ENCODE assay signal across 13 cellular contexts in genomic region chr16:31842864-31843263, GRCh38. TPM values are rescaled to one million over a fixed set of nuclear protein-coding genes. Genes with fewer than 3 reads are reported as not detected.
A peak's percentile ranks its signal among the peaks of the same experiment; 100 is the strongest.
DNase-seq lines count a peak whose midpoint lies in the region; TF ChIP-seq lines count a peak whose summit lies in the region.
"Had no signal": no experiment of that assay in that cellular context is flagged by ENCODE, and none has a peak within 500 bp of the region (broad histone marks: within the 10 kb centered on the region; RNA-seq: fewer than 3 reads in every experiment).

No MANE protein-coding gene starts in this region.

- peaks cover 93% of the 10 kb centered on the region for H3K9me3 Mint-ChIP-seq in nephron progenitor cell

- no peaks in the 10 kb centered on the region for H3K4me1 Mint-ChIP-seq in nephron progenitor cell

- no peak overlapping the region for H3K9ac ChIP-seq in NT2/D1 (ENCODE audit: insufficient read length, low read depth)

- H3K36me3 ChIP-seq in H7 (replicated peaks; ENCODE audit: control insufficient read depth, insufficient read depth, low read length) (no peaks in the 10 kb centered on the region), NT2/D1 (ENCODE audit: insufficient read depth, insufficient read length, low read length) (no peaks in the 10 kb centered on the region), ovary (no peaks in the 10 kb centered on the region), uterus (no peaks in the 10 kb centered on the region)

- H3K4me1 ChIP-seq in NT2/D1 (ENCODE audit: insufficient read depth, insufficient read length) (no peaks in the 10 kb centered on the region), ovary (ENCODE audit: insufficient read depth) (no peaks in the 10 kb centered on the region), uterus (no peaks in the 10 kb centered on the region)

- no peak for TF ChIP-seq EP300 in ovary (IDR thresholded peaks at IDR 0.05)

- H3K27ac Mint-ChIP-seq in nephron progenitor cell = no peak overlapping the region
- H3K27ac Mint-ChIP-seq: CD4-positive, alpha-beta memory T cell had no signal

- H3K4me3 ChIP-seq in H7 (ENCODE audit: insufficient read depth, low read depth, low read length) (no peak overlapping the region), NT2/D1 (ENCODE audit: insufficient read length, low read depth) (no peak overlapping the region), ovary (no peak overlapping the region), uterus (no peak overlapping the region)

- H3K27me3 ChIP-seq in H7 (ENCODE audit: control insufficient read depth, insufficient read depth, low read length) (no peaks in the 10 kb centered on the region; the same call in 1 of the 2 replicates), NT2/D1 (ENCODE audit: insufficient read depth, insufficient read length) (peaks cover 34% of the 10 kb centered on the region), ovary (no peaks in the 10 kb centered on the region), uterus (no peaks in the 10 kb centered on the region)

- peak; percentile 16 for DNase-seq in H7
- peak; percentile 80 for DNase-seq in NT2/D1 (ENCODE audit: low read depth, low spot score)
- DNase-seq in iPS DF 19.7 (ENCODE audit: low read depth, low spot score) = peak; percentile 2
- DNase-seq in ovary = no peak
- no peak for DNase-seq in uterus
- DNase-seq in nephron progenitor cell = no peak
- DNase-seq: C1 segment of cervical spinal cord; Calu3; CD4-positive, alpha-beta memory T cell; COR-L47; DMS53; DMS79 treated with DMSO at 0.1 percent for 48 hours; GOT3 had no signal

- peaks cover 5% of the 10 kb centered on the region for H3K27me3 Mint-ChIP-seq in nephron progenitor cell (ENCODE audit: low read depth, poor library complexity)

- intact Hi-C loops in ovary (cut with DNase I) = no loop called here
- intact Hi-C loops in uterus (cut with DNase I; ENCODE audit: low total_unique reads) = no loop called here

- H3K36me3 Mint-ChIP-seq in nephron progenitor cell (ENCODE audit: low read depth) = no peaks in the 10 kb centered on the region

- WGBS in ovary, 3 donors = 45 to 64% (median 58%) methylated on average over 7 of the region's 7 CpGs

- H3K9me3 ChIP-seq in NT2/D1 (ENCODE audit: insufficient read depth, low read length) (peaks cover 86% of the 10 kb centered on the region), ovary (no peaks in the 10 kb centered on the region), uterus (peaks cover 0 to 4% of the 10 kb centered on the region in 2 donors)

- TF ChIP-seq CTCF in ovary (IDR thresholded peaks at IDR 0.05) = no peak
- no peak for TF ChIP-seq CTCF in uterus (IDR thresholded peaks at IDR 0.05)
- TF ChIP-seq CTCF in nephron progenitor cell (IDR thresholded peaks at IDR 0.05) = no peak

- H3K27ac ChIP-seq in ovary (no peak overlapping the region), uterus (no peak overlapping the region)

- TF ChIP-seq POLR2A in ovary (IDR thresholded peaks at IDR 0.05) (no peak), uterus (IDR thresholded peaks at IDR 0.05) (no peak)

- H3K4me3 Mint-ChIP-seq in nephron progenitor cell = no peak overlapping the region
- H3K4me3 Mint-ChIP-seq: CD4-positive, alpha-beta memory T cell had no signal

RNA-seq across cellular contexts. Expression of gene ZNF267, which starts 30.7 kb away (rescaled TPM):
- 3.2 and 7.1 TPM in 2 replicates for total RNA-seq in H7 (2014; rRNA removed; shearing (Covaris generic))
- total RNA-seq in ovary (10 to 100 TPM; 10.0 to 16.3 (median 13.6) TPM), uterus (10 to 100 TPM in 2 of 4 donors, 1 to 10 TPM in 2; 4.4 to 21.4 (median 14.6) TPM)
- polyA plus RNA-seq in ovary = 1 to 10 TPM; 6.0 to 6.4 TPM

Comparison
In these comparisons a context has a peak if more than half of its experiments do, and no peak if none do; other contexts are left out.
1. DNase-seq: peak in H7 (single experiment), NT2/D1 (single experiment) and iPS DF 19.7 (single experiment); none in ovary (0 of 5), uterus (0 of 2) and nephron progenitor cell (single experiment).